8 cellular contexts compared by ENCODE assay signal in the genomic region with DNA sequence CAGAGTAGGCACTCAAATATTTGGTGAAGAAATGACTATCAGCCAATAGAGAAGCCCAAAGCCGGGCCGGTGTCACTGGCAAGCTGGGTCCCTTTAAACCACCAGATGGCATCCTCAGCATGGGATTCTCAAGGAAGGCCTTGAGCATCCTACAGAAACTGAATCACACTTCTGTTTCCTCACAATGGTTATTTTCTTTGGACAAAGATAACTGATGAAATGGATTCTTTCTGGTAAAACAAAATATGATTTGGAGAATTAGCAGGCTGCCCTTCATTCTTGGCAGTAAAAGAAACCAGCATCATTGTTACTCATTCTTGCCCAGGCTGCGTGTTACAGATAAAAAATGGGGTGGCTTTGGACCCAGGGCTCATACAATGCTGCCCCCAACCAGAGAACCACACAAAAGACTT. TPM values are rescaled to one million over a fixed set of nuclear protein-coding genes. Genes with fewer than 3 reads are reported as not detected.
A peak's percentile ranks its signal among the peaks of the same experiment; 100 is the strongest.
DNase-seq lines count a peak whose midpoint lies in the region; ATAC-seq, FAIRE-seq and TF ChIP-seq lines count a peak whose summit lies in the region.

No MANE protein-coding gene starts in this region.

- no peak overlapping the region for H3K27ac Mint-ChIP-seq in activated CD8-positive, alpha-beta T cell treated with anti-CD3 and anti-CD28 coated beads for 36 hours

- H4K20me1 ChIP-seq in H1 (replicated peaks in 1 of 2; ENCODE audit: control insufficient read depth in 1 of 2, insufficient read depth in 2 of 2, low read length in 2 of 2), result no peaks in the 10 kb centered on the region

- H3K9me3 Mint-ChIP-seq in activated CD8-positive, alpha-beta T cell treated with anti-CD3 and anti-CD28 coated beads for 36 hours, result no peaks in the 10 kb centered on the region

- TF ChIP-seq POLR2A in H1 (IDR thresholded peaks at IDR 0.05; ENCODE audit: control extremely low read depth in 1 of 2, low read depth in 2 of 2, low read length in 2 of 2), result no peak

- no peak overlapping the region for H3K4me3 ChIP-seq in H1 (ENCODE audit: extremely low read depth in 1 of 4, insufficient read depth in 2 of 4, low read depth in 3 of 4, low read length in 4 of 4)

- no peak overlapping the region for H4K8ac ChIP-seq in H1 (ENCODE audit: extremely low read depth, insufficient read depth, low read length)

- H2BK120ac ChIP-seq in H1 (replicated peaks; ENCODE audit: low read depth, low read length), result no peak overlapping the region

- no peak overlapping the region for H3K9ac ChIP-seq in H1 (replicated peaks in 1 of 4; ENCODE audit: extremely low read depth in 1 of 4, low read depth in 3 of 4, low read length in 3 of 4)

- H2BK5ac ChIP-seq in H1 (ENCODE audit: low read depth, low read length), result no peak overlapping the region

- CTCF ChIA-PET in activated CD8-positive, alpha-beta T cell treated with anti-CD3 and anti-CD28 coated beads for 36 hours (lab: Charles Lee), result interaction anchor here (1.3 to 6.7 kb wide), 6 partner anchors 16 to 63 kb away, joined by 3 to 56 read pairs (median 5); no protein-coding TSS in a partner anchor
- CTCF ChIA-PET in H1 (lab: Charles Lee; ENCODE audit: partially characterized antibody), result interaction anchor here (0.7 to 9.3 kb wide), 8 partner anchors 11 to 269 kb away, joined by 3 to 98 read pairs (median 5); no protein-coding TSS in a partner anchor

- H3K4me1 ChIP-seq in H1 (replicated peaks in 1 of 4; ENCODE audit: control insufficient read depth in 3 of 4, insufficient read depth in 4 of 4, low read length in 3 of 4), result no peaks in the 10 kb centered on the region

- H3K4ac ChIP-seq in H1 (replicated peaks; ENCODE audit: insufficient read length, low read depth, low read length), result no peak overlapping the region

- H2AFZ ChIP-seq in H1 (ENCODE audit: low read length), result no peak overlapping the region

- no peaks in the 10 kb centered on the region for H3K9me3 ChIP-seq in H1 (ENCODE audit: insufficient read depth in 2 of 2, low read depth in 1 of 2, low read length in 1 of 2)

- H3K14ac ChIP-seq in H1 (ENCODE audit: insufficient read length), result no peak overlapping the region

- H4K91ac ChIP-seq in H1 (replicated peaks; ENCODE audit: insufficient read length, low read length), result no peak overlapping the region

- no peak overlapping the region for H3K18ac ChIP-seq in H1 (ENCODE audit: extremely low read depth, low read length)

- no peak overlapping the region for H2BK15ac ChIP-seq in H1 (ENCODE audit: low read length)

- peaks cover 8% of the 10 kb centered on the region for H3K27me3 Mint-ChIP-seq in activated CD8-positive, alpha-beta T cell treated with anti-CD3 and anti-CD28 coated beads for 36 hours

- H2BK12ac ChIP-seq in H1 (ENCODE audit: low read depth, low read length), result no peak overlapping the region

- no peaks in the 10 kb centered on the region for H3K79me1 ChIP-seq in H1 (ENCODE audit: low read depth, low read length)

- H3K23ac ChIP-seq in H1 (ENCODE audit: insufficient read length), result no peak overlapping the region

- no peak overlapping the region for H3K4me2 ChIP-seq in H1 (ENCODE audit: insufficient read depth in 1 of 2, low read depth in 2 of 2, low read length in 2 of 2)

- peak; percentile 71 for TF ChIP-seq CTCF in GM12872 (IDR thresholded peaks at IDR 0.05; ENCODE audit: insufficient read depth, low read depth, low read length)
- peak; percentile 66 for TF ChIP-seq CTCF in activated CD8-positive, alpha-beta T cell treated with anti-CD3 and anti-CD28 coated beads for 36 hours (IDR thresholded peaks at IDR 0.05)
- peak; percentile 66 to 82 (median 79) for TF ChIP-seq CTCF in H1 (IDR thresholded peaks at IDR 0.05; ENCODE audit: control extremely low read depth in 1 of 3, insufficient read depth in 1 of 3, low read depth in 1 of 3, low read length in 3 of 3)

- TF ChIP-seq RAD21 in H1 (IDR thresholded peaks at IDR 0.05 in 1 of 2, conservative IDR thresholded peaks at IDR 0.05 in 1 of 2; ENCODE audit: low read depth in 2 of 2, low read length in 2 of 2), result peak; percentile 91 to 92

- H3K36me3 ChIP-seq in H1 (ENCODE audit: control insufficient read depth in 2 of 4, insufficient read depth in 4 of 4, low read length in 3 of 4), result no peaks in the 10 kb centered on the region

- no peak overlapping the region for H2BK20ac ChIP-seq in H1 (ENCODE audit: low read length)

- TF ChIP-seq EP300 in H1 (IDR thresholded peaks at IDR 0.05; ENCODE audit: borderline replicate concordance in 1 of 2, low read depth in 2 of 2, low read length in 2 of 2), result no peak

- DNase-seq in NCI-H226, result peak; percentile 43
- DNase-seq in activated CD8-positive, alpha-beta T cell treated with anti-CD3 and anti-CD28 coated beads for 36 hours, result peak; percentile 77
- DNase-seq in H1 (ENCODE audit: low read depth in 1 of 2, low spot score in 2 of 2), result peak; percentile 33 to 62
- peak; percentile 72 for DNase-seq in middle frontal gyrus (ENCODE audit: extremely low spot score, low spot score)
- DNase-seq in stimulated activated CD8-positive, alpha-beta memory T cell treated with anti-CD3 and anti-CD28 coated beads, Interleukin-7, amount 100 ng/mL, for 4 hours (ENCODE audit: low read depth in 2 of 2), result peak; percentile 1 to 25

- FAIRE-seq in A204.1 (lab: Jason Lieb, UNC), result peak; percentile 88
- peak; percentile 93 for FAIRE-seq in H1 (lab: Jason Lieb, UNC)

- no peaks in the 10 kb centered on the region for H3K23me2 ChIP-seq in H1 (ENCODE audit: low read depth, low read length)

- no peaks in the 10 kb centered on the region for H3K36me3 Mint-ChIP-seq in activated CD8-positive, alpha-beta T cell treated with anti-CD3 and anti-CD28 coated beads for 36 hours (ENCODE audit: low read depth)

- H3K27me3 ChIP-seq in H1 (replicated peaks in 1 of 4; ENCODE audit: control insufficient read depth in 3 of 4, extremely low read depth in 1 of 4, insufficient read depth in 3 of 4, low read length in 3 of 4), result no peaks in the 10 kb centered on the region

- no peaks in the 10 kb centered on the region for H3K79me2 ChIP-seq in H1 (ENCODE audit: control insufficient read depth in 1 of 2, insufficient read depth in 2 of 2, low read length in 2 of 2)

- H4K5ac ChIP-seq in H1 (ENCODE audit: insufficient read length, low read depth, low read length), result no peak overlapping the region

- H3K27ac ChIP-seq in H1 (ENCODE audit: low read depth, low read length), result no peak overlapping the region

- intact Hi-C loops in activated CD8-positive, alpha-beta T cell treated with anti-CD3 and anti-CD28 coated beads for 36 hours (cut with micrococcal nuclease), result loop anchor here (5.0 kb wide), 1 partner anchor 64 kb away; no protein-coding TSS in a partner anchor

- no peak overlapping the region for H3K56ac ChIP-seq in H1 (replicated peaks; ENCODE audit: insufficient read length, low read depth, low read length)

- POLR2A ChIA-PET in activated CD8-positive, alpha-beta T cell treated with anti-CD3 and anti-CD28 coated beads for 36 hours (lab: Charles Lee), result no interaction called here
- POLR2A ChIA-PET in H1 (lab: Charles Lee; ENCODE audit: partially characterized antibody), result no interaction called here

- 47% methylated on average over 3 of the region's 3 CpGs; no CpG with 5 or more reads in 1 of the 2 experiments for WGBS in H1 (ENCODE audit: extremely low coverage in 1 of 2, insufficient coverage in 1 of 2, insufficient read length in 1 of 2, insufficient replicate concordance in 2 of 2, low coverage in 1 of 2, low lambda C conversion rate in 2 of 2, missing lambda C conversion rate in 1 of 2), 2 experiments

- peak; percentile 85 for ATAC-seq in activated CD8-positive, alpha-beta T cell treated with anti-CD3 and anti-CD28 coated beads for 36 hours
- ATAC-seq in GM19328 (IDR thresholded peaks at IDR 0.05; ENCODE audit: unreplicated experiment), result no peak

- H2AK5ac ChIP-seq in H1 (ENCODE audit: low read depth, low read length), result no peak overlapping the region

- H3K4me3 Mint-ChIP-seq in activated CD8-positive, alpha-beta T cell treated with anti-CD3 and anti-CD28 coated beads for 36 hours, result no peak overlapping the region

- peaks cover 3% of the 10 kb centered on the region for H3K4me1 Mint-ChIP-seq in activated CD8-positive, alpha-beta T cell treated with anti-CD3 and anti-CD28 coated beads for 36 hours (ENCODE audit: low read depth)

TF ChIP-seq in H1, 55 proteins besides CTCF, POLR2A, EP300 and RAD21:
- no peak for TF ChIP-seq CHD1 (IDR thresholded peaks at IDR 0.05; ENCODE audit: low read depth, low read length)

RNA-seq across cellular contexts. Expression of a gene that starts 30.3 kb away (rescaled TPM):
- 10 to 100 TPM; 12.0 to 14.0 TPM for total RNA-seq in activated CD8-positive, alpha-beta T cell treated with anti-CD3 and anti-CD28 coated beads for 36 hours
- 11.0 and 11.1 TPM in 2 replicates for total RNA-seq in H1 (2021; fragmentation: NEBNext Ultra II Directional; extraction: Animal tissue kit (Norgen Biotek cat#: 25700))
- 7.2 and 8.1 TPM in 2 replicates for polyA plus RNA-seq in H1 (2011; rRNA removed)
- 6.7 TPM for polyA plus RNA-seq in H1 (2011; cell fraction: cytosol; rRNA removed)
- 7.9 TPM for polyA plus RNA-seq in H1 (2011; cell fraction: nucleus; rRNA removed)
- polyA plus RNA-seq in H1 (2012, experiment 1 of 2), result 5.3 to 7.6 TPM (median 7.1 TPM) in 4 replicates
- polyA plus RNA-seq in H1 (2012, experiment 2 of 2), result 5.6 TPM
- polyA plus RNA-seq in H1 (2013, experiment 1 of 2), result 8.7 TPM
- 8.7 TPM for polyA plus RNA-seq in H1 (2013, experiment 2 of 2)
- 8.7 and 9.2 TPM in 2 replicates for polyA minus RNA-seq in H1 (2011; rRNA and poly(A)+ RNA removed)
- polyA minus RNA-seq in H1 (2011; cell fraction: cytosol; rRNA and poly(A)+ RNA removed), result 6.6 TPM
- 7.5 TPM for polyA minus RNA-seq in H1 (2011; cell fraction: nucleus; rRNA and poly(A)+ RNA removed)

Comparison
In these comparisons a context has a peak if more than half of its experiments do, and no peak if none do; other contexts are left out.
1. DNase-seq: peak in every context shown above with its lines; median percentile 77 in activated CD8-positive, alpha-beta T cell treated with anti-CD3 and anti-CD28 coated beads for 36 hours; 72 in middle frontal gyrus; 48 in H1; 43 in NCI-H226; 13 in stimulated activated CD8-positive, alpha-beta memory T cell treated with anti-CD3 and anti-CD28 coated beads, Interleukin-7, amount 100 ng/mL, for 4 hours.